In genomic region chr7:135901585-135902540, GRCh38 we compare ENCODE assay signal across 25 cellular contexts.
"Had no signal": no experiment of that assay in that cellular context is flagged by ENCODE, and none has a peak within 500 bp of the region (broad histone marks: within the 10 kb centered on the region; RNA-seq: fewer than 3 reads in every experiment).

No MANE protein-coding gene starts in this region.

- DNase-seq: activated CD4-positive, alpha-beta T cell treated with anti-CD3 and anti-CD28 coated beads, Interleukin-2, amount 10 ng/mL, durations not matched to agents 24 days and 14 days; activated CD8-positive, alpha-beta T cell treated with anti-CD3 and anti-CD28 coated beads for 36 hours; activated naive CD4-positive, alpha-beta T cell treated with Interleukin-2 at 50 U/mL for 16 hours; activated naive CD8-positive, alpha-beta T cell treated with anti-CD3 and anti-CD28 coated beads, Interleukin-2, amount 10 ng/mL, durations not matched to agents 7 days and 5 days; activated T-cell treated with anti-CD3 and anti-CD28 coated beads, Interleukin-2, amount 50 U/mL, for 1 hour; amygdala; body of pancreas; caudate nucleus; dorsolateral prefrontal cortex; endodermal cell; foreskin keratinocyte; left cardiac atrium; psoas muscle; right cardiac atrium; T1000 had no signal

- H3K4me1 Mint-ChIP-seq: activated CD4-positive, alpha-beta T cell treated with anti-CD3 and anti-CD28 coated beads, Interleukin-2, amount 10 ng/mL, durations not matched to agents 24 days and 14 days; activated naive CD8-positive, alpha-beta T cell treated with anti-CD3 and anti-CD28 coated beads, Interleukin-2, amount 10 ng/mL, durations not matched to agents 7 days and 5 days; mesothelial cell of epicardium; neural crest cell had no signal

- FAIRE-seq: islet of Langerhans, urothelium cell line had no signal

- H3K4me3 Mint-ChIP-seq: activated CD4-positive, alpha-beta T cell treated with anti-CD3 and anti-CD28 coated beads, Interleukin-2, amount 10 ng/mL, durations not matched to agents 24 days and 14 days; activated CD8-positive, alpha-beta T cell treated with anti-CD3 and anti-CD28 coated beads for 36 hours; activated naive CD8-positive, alpha-beta T cell treated with anti-CD3 and anti-CD28 coated beads, Interleukin-2, amount 10 ng/mL, durations not matched to agents 7 days and 5 days; endodermal cell; mesothelial cell of epicardium; neural crest cell; stimulated activated naive CD8-positive, alpha-beta T cell treated with anti-CD3 and anti-CD28 coated beads, Interleukin-15, Interleukin-2, amounts not matched to agents 100 ng/mL and 50 ng/mL, for 24 hours had no signal

- H3K79me2 ChIP-seq: hepatocyte had no signal

- H3K4me2 ChIP-seq: hepatocyte had no signal

- H3K4me1 ChIP-seq: body of pancreas, foreskin keratinocyte, psoas muscle, tibial nerve had no signal

- H3K36me3 ChIP-seq: tibial nerve had no signal

- H3K27ac Mint-ChIP-seq: activated CD4-positive, alpha-beta T cell treated with anti-CD3 and anti-CD28 coated beads, Interleukin-2, amount 10 ng/mL, durations not matched to agents 24 days and 14 days; activated CD8-positive, alpha-beta T cell treated with anti-CD3 and anti-CD28 coated beads for 36 hours; activated naive CD8-positive, alpha-beta T cell treated with anti-CD3 and anti-CD28 coated beads, Interleukin-2, amount 10 ng/mL, durations not matched to agents 7 days and 5 days; activated T-helper 2 cell treated with anti-CD3 and anti-CD28 coated beads, Interferon-gamma antibody, Interleukin-2, Interleukin-4, amounts not matched to agents 10 μg/mL and 5 μg/mL and 100 μg/mL, durations not matched to agents 14 hours and 24 hours and 36 hours; endodermal cell; mesothelial cell of epicardium; stimulated activated naive CD8-positive, alpha-beta T cell treated with anti-CD3 and anti-CD28 coated beads, Interleukin-15, Interleukin-2, amounts not matched to agents 100 ng/mL and 50 ng/mL, for 24 hours had no signal

- H3K27ac ChIP-seq: body of pancreas, dorsolateral prefrontal cortex, epithelial cell of prostate, foreskin keratinocyte, hepatocyte, psoas muscle, tibial nerve had no signal

- H3K27me3 ChIP-seq: body of pancreas, dorsolateral prefrontal cortex, foreskin keratinocyte, hepatocyte, tibial nerve had no signal

- H3K36me3 Mint-ChIP-seq: activated naive CD8-positive, alpha-beta T cell treated with anti-CD3 and anti-CD28 coated beads, Interleukin-2, amount 10 ng/mL, durations not matched to agents 7 days and 5 days; mesothelial cell of epicardium had no signal

- ATAC-seq: activated CD8-positive, alpha-beta T cell treated with anti-CD3 and anti-CD28 coated beads for 36 hours; body of pancreas; foreskin keratinocyte; left cardiac atrium; psoas muscle; right cardiac atrium had no signal

- H2AFZ ChIP-seq: hepatocyte had no signal

- H3K4me3 ChIP-seq: body of pancreas, dorsolateral prefrontal cortex, hepatocyte, lung, psoas muscle, tibial nerve had no signal

- H3K9me3 Mint-ChIP-seq: activated CD4-positive, alpha-beta T cell treated with anti-CD3 and anti-CD28 coated beads, Interleukin-2, amount 10 ng/mL, durations not matched to agents 24 days and 14 days; activated CD8-positive, alpha-beta T cell treated with anti-CD3 and anti-CD28 coated beads for 36 hours; activated naive CD8-positive, alpha-beta T cell treated with anti-CD3 and anti-CD28 coated beads, Interleukin-2, amount 10 ng/mL, durations not matched to agents 7 days and 5 days; activated T-helper 2 cell treated with anti-CD3 and anti-CD28 coated beads, Interferon-gamma antibody, Interleukin-2, Interleukin-4, amounts not matched to agents 10 μg/mL and 5 μg/mL and 100 μg/mL, durations not matched to agents 14 hours and 24 hours and 36 hours; endodermal cell; stimulated activated naive CD8-positive, alpha-beta T cell treated with anti-CD3 and anti-CD28 coated beads, Interleukin-15, Interleukin-2, amounts not matched to agents 100 ng/mL and 50 ng/mL, for 24 hours had no signal

- H3K9me3 ChIP-seq: body of pancreas, psoas muscle, tibial nerve had no signal
